In genomic region chr19:47909350-47909749, GRCh38 we compare ENCODE assay signal across 8 cellular contexts. TPM values are rescaled to one million over a fixed set of nuclear protein-coding genes. Genes with fewer than 3 reads are reported as not detected.
DNase-seq lines count a peak whose midpoint lies in the region; TF ChIP-seq lines count a peak whose summit lies in the region.
"Not testable (repeated sequence)": the region's sequence is repeated elsewhere in the genome, so short reads cannot be mapped to it uniquely, and the experiment has no call there.
"Had no signal": no experiment of that assay in that cellular context is flagged by ENCODE, and none has a peak within 500 bp of the region (broad histone marks: within the 10 kb centered on the region; RNA-seq: fewer than 3 reads in every experiment).

No MANE protein-coding gene starts in this region.

- H3K36me3 Mint-ChIP-seq in activated CD4-positive, alpha-beta T cell treated with anti-CD3 and anti-CD28 coated beads, Interleukin-2, amount 10 ng/mL, durations not matched to agents 7 days and 5 days (ENCODE audit: low read depth); activated T-helper 2 cell treated with anti-CD3 and anti-CD28 coated beads, Interferon-gamma antibody, Interleukin-2, Interleukin-4, amounts not matched to agents 10 μg/mL and 5 μg/mL and 100 μg/mL, durations not matched to agents 14 hours and 24 hours and 36 hours (ENCODE audit: low read depth): not testable (repeated sequence)

- H3K27ac ChIP-seq in effector memory CD4-positive, alpha-beta T cell (ENCODE audit: insufficient read depth, low read length, poor library complexity, severe bottlenecking); spleen: not testable (repeated sequence)

- H3K9me3 ChIP-seq in effector memory CD4-positive, alpha-beta T cell (ENCODE audit: control insufficient read depth, low read length); spleen: not testable (repeated sequence)

- intact Hi-C loops in activated T-helper 2 cell treated with anti-CD3 and anti-CD28 coated beads, Interferon-gamma antibody, Interleukin-2, Interleukin-4, amounts not matched to agents 10 μg/mL and 5 μg/mL and 100 μg/mL, durations not matched to agents 14 hours and 24 hours and 36 hours (cut with micrococcal nuclease); spleen (cut with DNase I; ENCODE audit: low total_unique reads): not testable (repeated sequence)

- not testable (repeated sequence) for DNase-seq in LNCaP clone FGC (ENCODE audit: low read depth)
- peak; percentile 87 for DNase-seq in activated CD4-positive, alpha-beta T cell treated with anti-CD3 and anti-CD28 coated beads, Interleukin-2, amount 10 ng/mL, durations not matched to agents 7 days and 5 days
- peak; percentile 83 for DNase-seq in activated T-helper 2 cell treated with anti-CD3 and anti-CD28 coated beads, Interferon-gamma antibody, Interleukin-2, Interleukin-4, amounts not matched to agents 10 μg/mL and 5 μg/mL and 100 μg/mL, durations not matched to agents 14 hours and 24 hours and 36 hours (ENCODE audit: low spot score)
- peak; percentile 15 to 58 (median 56) for DNase-seq in effector memory CD4-positive, alpha-beta T cell
- peak; percentile 90 for DNase-seq in mesenteric fat pad (ENCODE audit: low spot score)
- peak; percentile 82 for DNase-seq in spleen
- peak; percentile 39 to 48 for DNase-seq in stimulated activated CD8-positive, alpha-beta memory T cell treated with anti-CD3 and anti-CD28 coated beads, Interleukin-2, amount 100 ng/mL, for 1 hour (ENCODE audit: low read depth in 2 of 2)

- not testable (repeated sequence) for H3K27me3 Mint-ChIP-seq in activated CD4-positive, alpha-beta T cell treated with anti-CD3 and anti-CD28 coated beads, Interleukin-2, amount 10 ng/mL, durations not matched to agents 7 days and 5 days; activated T-helper 2 cell treated with anti-CD3 and anti-CD28 coated beads, Interferon-gamma antibody, Interleukin-2, Interleukin-4, amounts not matched to agents 10 μg/mL and 5 μg/mL and 100 μg/mL, durations not matched to agents 14 hours and 24 hours and 36 hours (ENCODE audit: low read depth)

- not testable (repeated sequence) for H3K27me3 ChIP-seq in effector memory CD4-positive, alpha-beta T cell (replicated peaks; ENCODE audit: control insufficient read depth, insufficient read depth, low read length, poor library complexity, severe bottlenecking); spleen (replicated peaks in 1 of 7)

- H3K4me1 ChIP-seq in effector memory CD4-positive, alpha-beta T cell (ENCODE audit: control insufficient read depth, insufficient read depth, low read length, poor library complexity, severe bottlenecking); spleen: not testable (repeated sequence)

- CTCF ChIA-PET in activated CD4-positive, alpha-beta T cell treated with anti-CD3 and anti-CD28 coated beads, Interleukin-2, amount 10 ng/mL, durations not matched to agents 7 days and 5 days (lab: Charles Lee) = not testable (repeated sequence)

- WGBS in spleen, 5 donors = 0 to 3% (median 1%) methylated on average over 5 to 10 of the region's 14 CpGs

- POLR2A ChIA-PET in activated CD4-positive, alpha-beta T cell treated with anti-CD3 and anti-CD28 coated beads, Interleukin-2, amount 10 ng/mL, durations not matched to agents 7 days and 5 days (lab: Charles Lee) = not testable (repeated sequence)

- TF ChIP-seq CTCF in LNCaP clone FGC (IDR thresholded peaks at IDR 0.05; ENCODE audit: control insufficient read depth, extremely low read depth, insufficient read depth) = peak; percentile 55
- peak in 7 of 11 experiments; percentile 46 to 74 (median 62) for TF ChIP-seq CTCF in spleen (IDR thresholded peaks at IDR 0.05 in 8 of 11, conservative IDR thresholded peaks at IDR 0.05 in 3 of 11)

- not testable (repeated sequence) for H3K4me1 Mint-ChIP-seq in activated CD4-positive, alpha-beta T cell treated with anti-CD3 and anti-CD28 coated beads, Interleukin-2, amount 10 ng/mL, durations not matched to agents 7 days and 5 days; activated T-helper 2 cell treated with anti-CD3 and anti-CD28 coated beads, Interferon-gamma antibody, Interleukin-2, Interleukin-4, amounts not matched to agents 10 μg/mL and 5 μg/mL and 100 μg/mL, durations not matched to agents 14 hours and 24 hours and 36 hours (ENCODE audit: low read depth)

- not testable (repeated sequence) for H3K9me3 Mint-ChIP-seq in activated CD4-positive, alpha-beta T cell treated with anti-CD3 and anti-CD28 coated beads, Interleukin-2, amount 10 ng/mL, durations not matched to agents 7 days and 5 days; activated T-helper 2 cell treated with anti-CD3 and anti-CD28 coated beads, Interferon-gamma antibody, Interleukin-2, Interleukin-4, amounts not matched to agents 10 μg/mL and 5 μg/mL and 100 μg/mL, durations not matched to agents 14 hours and 24 hours and 36 hours

- not testable (repeated sequence) for H3K27ac Mint-ChIP-seq in activated CD4-positive, alpha-beta T cell treated with anti-CD3 and anti-CD28 coated beads, Interleukin-2, amount 10 ng/mL, durations not matched to agents 7 days and 5 days; activated T-helper 2 cell treated with anti-CD3 and anti-CD28 coated beads, Interferon-gamma antibody, Interleukin-2, Interleukin-4, amounts not matched to agents 10 μg/mL and 5 μg/mL and 100 μg/mL, durations not matched to agents 14 hours and 24 hours and 36 hours

- H3K36me3 ChIP-seq in effector memory CD4-positive, alpha-beta T cell (ENCODE audit: control insufficient read depth, insufficient read depth, low read length); spleen: not testable (repeated sequence)

- H3K4me3 Mint-ChIP-seq in activated CD4-positive, alpha-beta T cell treated with anti-CD3 and anti-CD28 coated beads, Interleukin-2, amount 10 ng/mL, durations not matched to agents 7 days and 5 days; activated T-helper 2 cell treated with anti-CD3 and anti-CD28 coated beads, Interferon-gamma antibody, Interleukin-2, Interleukin-4, amounts not matched to agents 10 μg/mL and 5 μg/mL and 100 μg/mL, durations not matched to agents 14 hours and 24 hours and 36 hours (ENCODE audit: low read depth): not testable (repeated sequence)

- not testable (repeated sequence) for H3K4me3 ChIP-seq in LNCaP clone FGC (ENCODE audit: low read depth, low read length); effector memory CD4-positive, alpha-beta T cell (ENCODE audit: insufficient read depth, low read depth, low read length, poor library complexity, severe bottlenecking); spleen

- not testable (repeated sequence) for TF ChIP-seq POLR2A in spleen (IDR thresholded peaks at IDR 0.05)

RNA-seq across cellular contexts. Expression of gene SULT2A1, which starts 23.2 kb away (rescaled TPM):
- total RNA-seq in activated CD4-positive, alpha-beta T cell treated with anti-CD3 and anti-CD28 coated beads, Interleukin-2, amount 10 ng/mL, durations not matched to agents 7 days and 5 days = not detected
- not detected in 2 replicates for total RNA-seq in activated T-helper 2 cell treated with anti-CD3 and anti-CD28 coated beads, Interferon-gamma antibody, Interleukin-2, Interleukin-4, amounts not matched to agents 10 μg/mL and 5 μg/mL and 100 μg/mL, durations not matched to agents 14 hours and 24 hours and 36 hours
- total RNA-seq in mesenteric fat pad = not detected
- under 1 TPM in 1 of 7 donors, not detected in 6; 0.19 TPM for total RNA-seq in spleen
- not detected for polyA plus RNA-seq in spleen
- total RNA-seq: PC-3 had no signal

RNA-seq across cellular contexts. Expression of gene TPRX2, which starts 50.3 kb away (rescaled TPM):
- total RNA-seq in activated CD4-positive, alpha-beta T cell treated with anti-CD3 and anti-CD28 coated beads, Interleukin-2, amount 10 ng/mL, durations not matched to agents 7 days and 5 days = not detected
- not detected in 2 replicates for total RNA-seq in activated T-helper 2 cell treated with anti-CD3 and anti-CD28 coated beads, Interferon-gamma antibody, Interleukin-2, Interleukin-4, amounts not matched to agents 10 μg/mL and 5 μg/mL and 100 μg/mL, durations not matched to agents 14 hours and 24 hours and 36 hours
- total RNA-seq in mesenteric fat pad (not detected), spleen (not detected)
- not detected for polyA plus RNA-seq in spleen
- total RNA-seq: PC-3 had no signal
